ENCODE assay signal across 25 cellular contexts in genomic region chr13:101727118-101727517, GRCh38.
"Had no signal": no experiment of that assay in that cellular context is flagged by ENCODE, and none has a peak within 500 bp of the region (broad histone marks: within the 10 kb centered on the region; RNA-seq: fewer than 3 reads in every experiment).

No MANE protein-coding gene starts in this region.

- H3K27me3 Mint-ChIP-seq: activated B cell treated with CpG ODN at 0.5 μM for 24 hours; activated CD8-positive, alpha-beta T cell treated with anti-CD3 and anti-CD28 coated beads for 36 hours; memory B cell had no signal

- H3K27ac Mint-ChIP-seq: activated B cell treated with CpG ODN at 0.5 μM for 24 hours; activated CD8-positive, alpha-beta T cell treated with anti-CD3 and anti-CD28 coated beads for 36 hours; activated naive CD4-positive, alpha-beta T cell treated with anti-CD3 and anti-CD28 coated beads, Interleukin-2, amount 50 U/mL, for 72 hours; memory B cell; naive thymus-derived CD8-positive, alpha-beta T cell had no signal

- DNase-seq: activated B cell treated with CpG ODN at 0.5 μM for 24 hours; activated CD4-positive, alpha-beta T cell treated with anti-CD3 and anti-CD28 coated beads for 48 hours; activated CD8-positive, alpha-beta T cell treated with anti-CD3 and anti-CD28 coated beads for 36 hours; activated effector memory CD4-positive, alpha-beta T cell treated with Interleukin-2 at 50 U/mL for 16 hours; activated T-cell treated with anti-CD3 and anti-CD28 coated beads, Interleukin-2, amount 50 U/mL, for 4 hours; amniotic stem cell; caudate nucleus; islet precursor cell; left ventricle myocardium inferior; mucosa of descending colon; naive thymus-derived CD8-positive, alpha-beta T cell; nucleus accumbens; posterior cingulate gyrus; stimulated activated CD4-positive, alpha-beta T cell treated with anti-CD3 and anti-CD28 coated beads, Interleukin-15, amount 100 ng/mL, for 24 hours; stimulated activated CD4-positive, alpha-beta T cell treated with anti-CD3 and anti-CD28 coated beads, Interleukin-4, amount 100 ng/mL, for 1 hour; stimulated activated naive CD4-positive, alpha-beta T cell; substantia nigra; uterus had no signal

- H3K27me3 ChIP-seq: hepatocyte, tibial nerve, uterus had no signal

- H3K79me2 ChIP-seq: hepatocyte had no signal

- FAIRE-seq: colon, endometrium had no signal

- H3K36me3 Mint-ChIP-seq: activated naive CD4-positive, alpha-beta T cell treated with anti-CD3 and anti-CD28 coated beads, Interleukin-2, amount 50 U/mL, for 72 hours; memory B cell; naive thymus-derived CD8-positive, alpha-beta T cell had no signal

- H3K27ac ChIP-seq: hepatocyte, left ventricle myocardium inferior, skin epidermis, tibial nerve, uterus had no signal

- H3K4me1 ChIP-seq: left ventricle myocardium inferior, tibial nerve, uterus had no signal

- ATAC-seq: activated CD8-positive, alpha-beta T cell treated with anti-CD3 and anti-CD28 coated beads for 36 hours; activated naive CD4-positive, alpha-beta T cell treated with anti-CD3 and anti-CD28 coated beads, Interleukin-2, amount 50 U/mL, for 72 hours; activated T-cell treated with anti-CD3 and anti-CD28 coated beads, Interleukin-2, amount 50 U/mL, for 4 hours; mucosa of descending colon; naive thymus-derived CD8-positive, alpha-beta T cell had no signal

- H3K36me3 ChIP-seq: left ventricle myocardium inferior, tibial nerve, uterus had no signal

- H3K4me3 ChIP-seq: hepatocyte, left ventricle myocardium inferior, mucosa of descending colon, skin epidermis, tibial nerve, uterus had no signal

- H3K9me3 Mint-ChIP-seq: activated B cell treated with CpG ODN at 0.5 μM for 24 hours; activated CD8-positive, alpha-beta T cell treated with anti-CD3 and anti-CD28 coated beads for 36 hours; activated T-cell treated with anti-CD3 and anti-CD28 coated beads, Interleukin-2, amount 50 U/mL, for 4 hours; memory B cell had no signal

- H3K9me3 ChIP-seq: left ventricle myocardium inferior, mucosa of descending colon, tibial nerve, uterus had no signal

- H3K4me2 ChIP-seq: hepatocyte had no signal

- H3K4me3 Mint-ChIP-seq: activated B cell treated with CpG ODN at 0.5 μM for 24 hours; activated CD8-positive, alpha-beta T cell treated with anti-CD3 and anti-CD28 coated beads for 36 hours; activated T-cell treated with anti-CD3 and anti-CD28 coated beads, Interleukin-2, amount 50 U/mL, for 4 hours; memory B cell; naive thymus-derived CD8-positive, alpha-beta T cell had no signal

- H2AFZ ChIP-seq: hepatocyte had no signal

- H3K4me1 Mint-ChIP-seq: activated B cell treated with CpG ODN at 0.5 μM for 24 hours, memory B cell had no signal
